21 cellular contexts compared by ENCODE assay signal in genomic region chr5:135678640-135679268, GRCh38.
"Had no signal": no experiment of that assay in that cellular context is flagged by ENCODE, and none has a peak within 500 bp of the region (broad histone marks: within the 10 kb centered on the region; RNA-seq: fewer than 3 reads in every experiment).

No MANE protein-coding gene starts in this region.

- H3K4me3 ChIP-seq: dorsolateral prefrontal cortex, gastrocnemius medialis, heart right ventricle, left ventricle myocardium inferior, lower lobe of right lung, right atrium auricular region, sigmoid colon had no signal

- H3K4me3 Mint-ChIP-seq: central memory CD8-positive, alpha-beta T cell; nephron progenitor cell had no signal

- DNase-seq: cortex of kidney; dorsolateral prefrontal cortex; effector CD8-positive, alpha-beta T cell; gastrocnemius medialis; heart right ventricle; islet precursor cell; left ventricle myocardium inferior; lower lobe of right lung; mesenchymal stem cell; midbrain; naive B cell; nephron progenitor cell; sigmoid colon; small intestine; stimulated activated CD4-positive, alpha-beta T cell treated with anti-CD3 and anti-CD28 coated beads, Interleukin-12 subunit alpha, Interleukin-12 subunit beta, amount 100 ng/mL, for 4 hours; stimulated activated naive CD4-positive, alpha-beta T cell treated with Interleukin-2 at 50 U/mL for 16 hours; trophoblast cell had no signal

- H3K36me3 ChIP-seq: gastrocnemius medialis, heart right ventricle, left ventricle myocardium inferior, lower lobe of right lung, right atrium auricular region, sigmoid colon had no signal

- ATAC-seq: gastrocnemius medialis, heart right ventricle had no signal

- H3K27me3 ChIP-seq: dorsolateral prefrontal cortex, gastrocnemius medialis, right atrium auricular region, sigmoid colon had no signal

- FAIRE-seq: endometrium, small intestine, urothelium cell line had no signal

- H3K4me1 ChIP-seq: gastrocnemius medialis, heart right ventricle, left ventricle myocardium inferior, lower lobe of right lung, right atrium auricular region, sigmoid colon had no signal

- H3K27ac Mint-ChIP-seq: naive B cell, nephron progenitor cell had no signal

- H3K4me1 Mint-ChIP-seq: central memory CD8-positive, alpha-beta T cell; naive B cell; nephron progenitor cell had no signal

- H3K27ac ChIP-seq: dorsolateral prefrontal cortex, gastrocnemius medialis, heart right ventricle, left ventricle myocardium inferior, lower lobe of right lung, right atrium auricular region, sigmoid colon had no signal
